In genomic region chr7:82268632-82269031, GRCh38 we compare ENCODE assay signal across 27 cellular contexts.
"Had no signal": no experiment of that assay in that cellular context is flagged by ENCODE, and none has a peak within 500 bp of the region (broad histone marks: within the 10 kb centered on the region; RNA-seq: fewer than 3 reads in every experiment).

No MANE protein-coding gene starts in this region.

- H3K27me3 Mint-ChIP-seq: activated B cell treated with CpG ODN at 0.5 μM for 24 hours; activated CD4-positive, alpha-beta memory T cell treated with anti-CD3 and anti-CD28 coated beads for 36 hours; activated CD4-positive, alpha-beta T cell treated with anti-CD3 and anti-CD28 coated beads, Interleukin-2, amount 10 ng/mL, durations not matched to agents 24 days and 14 days; activated naive CD8-positive, alpha-beta T cell treated with anti-CD3 and anti-CD28 coated beads, Interleukin-2, amount 50 U/mL, for 24 hours; central memory CD8-positive, alpha-beta T cell; T-helper 17 cell had no signal

- H3K4me1 Mint-ChIP-seq: activated B cell treated with CpG ODN at 0.5 μM for 24 hours; activated CD4-positive, alpha-beta T cell treated with anti-CD3 and anti-CD28 coated beads, Interleukin-2, amount 10 ng/mL, durations not matched to agents 24 days and 14 days; activated naive CD8-positive, alpha-beta T cell treated with anti-CD3 and anti-CD28 coated beads, Interleukin-2, amount 50 U/mL, for 24 hours; central memory CD8-positive, alpha-beta T cell; T-helper 17 cell had no signal

- H3K9me3 Mint-ChIP-seq: activated B cell treated with CpG ODN at 0.5 μM for 24 hours; activated CD4-positive, alpha-beta T cell treated with anti-CD3 and anti-CD28 coated beads, Interleukin-2, amount 10 ng/mL, durations not matched to agents 24 days and 14 days; activated naive CD4-positive, alpha-beta T cell treated with anti-CD3 and anti-CD28 coated beads, Interleukin-2, amount 50 U/mL, for 72 hours; activated naive CD8-positive, alpha-beta T cell treated with anti-CD3 and anti-CD28 coated beads, Interleukin-2, amount 50 U/mL, for 24 hours; activated T-cell treated with anti-CD3 and anti-CD28 coated beads, Interleukin-2, amount 50 U/mL, for 4 hours; brain had no signal

- H3K27ac Mint-ChIP-seq: activated B cell treated with CpG ODN at 0.5 μM for 24 hours; activated CD4-positive, alpha-beta memory T cell treated with anti-CD3 and anti-CD28 coated beads for 36 hours; activated CD4-positive, alpha-beta T cell treated with anti-CD3 and anti-CD28 coated beads, Interleukin-2, amount 10 ng/mL, durations not matched to agents 24 days and 14 days; activated naive CD4-positive, alpha-beta T cell treated with anti-CD3 and anti-CD28 coated beads, Interleukin-2, amount 50 U/mL, for 72 hours; activated naive CD8-positive, alpha-beta T cell treated with anti-CD3 and anti-CD28 coated beads, Interleukin-2, amount 50 U/mL, for 24 hours; T-helper 17 cell had no signal

- H3K4me3 ChIP-seq: Peyer's patch, SJCRH30 had no signal

- H3K4me3 Mint-ChIP-seq: activated B cell treated with CpG ODN at 0.5 μM for 24 hours; activated CD4-positive, alpha-beta memory T cell treated with anti-CD3 and anti-CD28 coated beads for 36 hours; activated CD4-positive, alpha-beta T cell treated with anti-CD3 and anti-CD28 coated beads, Interleukin-2, amount 10 ng/mL, durations not matched to agents 24 days and 14 days; activated naive CD8-positive, alpha-beta T cell treated with anti-CD3 and anti-CD28 coated beads, Interleukin-2, amount 50 U/mL, for 24 hours; activated T-cell treated with anti-CD3 and anti-CD28 coated beads, Interleukin-2, amount 50 U/mL, for 4 hours; brain; central memory CD8-positive, alpha-beta T cell; T-helper 17 cell had no signal

- DNase-seq: activated B cell treated with CpG ODN at 0.5 μM for 24 hours; activated CD4-positive, alpha-beta memory T cell treated with anti-CD3 and anti-CD28 coated beads for 36 hours; activated CD4-positive, alpha-beta T cell treated with anti-CD3 and anti-CD28 coated beads for 1 hour; activated CD4-positive, alpha-beta T cell treated with anti-CD3 and anti-CD28 coated beads, Interleukin-2, amount 10 ng/mL, durations not matched to agents 24 days and 14 days; activated CD8-positive, alpha-beta memory T cell treated with anti-CD3 and anti-CD28 coated beads for 24 hours; activated effector memory CD4-positive, alpha-beta T cell treated with anti-CD3 and anti-CD28 coated beads, Interleukin-2, amount 50 U/mL, for 16 hours; activated naive CD4-positive, alpha-beta T cell treated with Interleukin-2 at 50 U/mL for 16 hours; activated naive CD8-positive, alpha-beta T cell treated with anti-CD3 and anti-CD28 coated beads, Interleukin-2, amount 50 U/mL, for 24 hours; activated T-cell treated with anti-CD3 and anti-CD28 coated beads, Interleukin-2, amount 50 U/mL, for 4 hours; amygdala; MM.1S; NCI-H1105; NCI-H1436; NCI-H1694 treated with DMSO at 0.1 percent for 48 hours; NCI-H2081; NCI-H446; NCI-H526; NCI-H82; NK-92 treated with Interleukin-12 subunit alpha and Interleukin-12 subunit beta, amount 100 ng/mL, for 24 hours; Peyer's patch; Right ventricle myocardium superior; SJCRH30; T-helper 17 cell; T-helper 9 cell had no signal

- H3K36me3 Mint-ChIP-seq: activated CD4-positive, alpha-beta memory T cell treated with anti-CD3 and anti-CD28 coated beads for 36 hours; activated naive CD4-positive, alpha-beta T cell treated with anti-CD3 and anti-CD28 coated beads, Interleukin-2, amount 50 U/mL, for 72 hours; brain had no signal

- ATAC-seq: activated naive CD4-positive, alpha-beta T cell treated with anti-CD3 and anti-CD28 coated beads, Interleukin-2, amount 50 U/mL, for 72 hours; activated naive CD8-positive, alpha-beta T cell treated with anti-CD3 and anti-CD28 coated beads, Interleukin-2, amount 50 U/mL, for 24 hours; activated T-cell treated with anti-CD3 and anti-CD28 coated beads, Interleukin-2, amount 50 U/mL, for 4 hours; T-helper 17 cell had no signal
